1 cellular context compared by ENCODE assay signal in the genomic region with DNA sequence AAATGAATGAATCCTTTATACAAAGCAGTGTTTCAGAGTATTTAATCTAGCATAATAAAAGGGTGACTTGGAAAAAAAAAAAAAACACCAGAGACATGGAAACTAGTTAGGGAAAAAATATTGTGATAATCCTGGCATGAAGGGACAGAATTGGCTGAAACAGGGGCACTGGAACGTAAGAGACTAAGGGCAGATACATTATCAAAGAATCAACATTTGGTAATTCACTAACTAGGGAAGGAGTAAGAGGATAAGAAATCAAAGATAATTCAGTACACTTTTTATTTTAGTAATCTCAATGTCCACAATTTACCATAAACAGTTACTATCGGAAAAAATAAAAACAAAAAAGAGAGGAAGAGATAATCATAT.
TF ChIP-seq lines count a peak whose summit lies in the region.

No MANE protein-coding gene starts in this region.

TF ChIP-seq in WTC11, 78 proteins besides CTCF, POLR2A, EP300 and RAD21 (continued from another document):
- TF ChIP-seq HMGXB4 (CRISPR knock-in tag; IDR thresholded peaks at IDR 0.05) (no peak), NR2C2 (CRISPR knock-in tag; IDR thresholded peaks at IDR 0.05) (no peak), ZNF263 (CRISPR knock-in tag; IDR thresholded peaks at IDR 0.05; ENCODE audit: low read depth) (no peak), CBFB (CRISPR knock-in tag; IDR thresholded peaks at IDR 0.05; ENCODE audit: low read depth) (no peak)
